24 cellular contexts compared by ENCODE assay signal in the genomic region with DNA sequence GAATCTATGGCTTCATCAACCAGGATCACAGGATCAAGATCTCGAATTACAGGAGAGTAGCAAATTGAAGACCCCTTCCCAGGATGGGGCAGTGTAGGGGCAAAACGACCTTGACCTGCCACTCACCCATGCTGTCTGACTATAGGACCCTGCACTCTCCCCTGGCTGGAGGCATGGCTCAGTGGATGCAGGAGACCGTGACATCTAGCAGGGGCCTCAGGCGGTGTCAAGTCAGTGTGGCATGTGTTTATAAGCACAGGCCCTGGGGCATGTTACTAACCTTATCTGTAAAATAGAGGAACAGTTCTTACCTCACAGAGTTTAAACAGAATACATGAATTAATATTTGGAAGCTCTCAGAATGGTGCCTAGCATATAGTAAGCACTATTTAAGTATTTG. TPM values are rescaled to one million over a fixed set of nuclear protein-coding genes. Genes with fewer than 3 reads are reported as not detected.
"Had no signal": no experiment of that assay in that cellular context is flagged by ENCODE, and none has a peak within 500 bp of the region (broad histone marks: within the 10 kb centered on the region; RNA-seq: fewer than 3 reads in every experiment).

No MANE protein-coding gene starts in this region.

- H3K4me3 Mint-ChIP-seq: activated naive CD4-positive, alpha-beta T cell treated with anti-CD3 and anti-CD28 coated beads, Interleukin-2, amount 50 U/mL, for 24 hours; activated T-helper 1 cell treated with anti-CD3 and anti-CD28 coated beads, Interleukin-12 subunit alpha, Interleukin-12 subunit beta, Interleukin-2, Interleukin-4 antibody, amounts not matched to agents 30 ng/mL and 10 ng/mL and 1 ng/mL, durations not matched to agents 14 hours and 24 hours and 36 hours; brain; immature natural killer cell; natural killer cell; stimulated activated naive B cell treated with anti-CD40 and anti-IgM and Interleukin-4, amounts not matched to agents 10 μg/mL and 1 μg/mL and 100 μg/mL, for 72 hours had no signal

- H3K27ac ChIP-seq: left ventricle myocardium inferior, sigmoid colon, thoracic aorta, upper lobe of left lung had no signal

- H3K27me3 Mint-ChIP-seq: stimulated activated naive B cell treated with anti-CD40 and anti-IgM and Interleukin-4, amounts not matched to agents 10 μg/mL and 1 μg/mL and 100 μg/mL, for 72 hours had no signal

- H3K4me2 ChIP-seq: smooth muscle cell had no signal

- H3K9me3 Mint-ChIP-seq: activated naive CD4-positive, alpha-beta T cell treated with anti-CD3 and anti-CD28 coated beads, Interleukin-2, amount 50 U/mL, for 24 hours; activated T-helper 1 cell treated with anti-CD3 and anti-CD28 coated beads, Interleukin-12 subunit alpha, Interleukin-12 subunit beta, Interleukin-2, Interleukin-4 antibody, amounts not matched to agents 30 ng/mL and 10 ng/mL and 1 ng/mL, durations not matched to agents 14 hours and 24 hours and 36 hours; natural killer cell; stimulated activated naive B cell treated with anti-CD40 and anti-IgM and Interleukin-4, amounts not matched to agents 10 μg/mL and 1 μg/mL and 100 μg/mL, for 72 hours had no signal

- H3K9me3 ChIP-seq: left ventricle myocardium inferior, sigmoid colon, thoracic aorta, upper lobe of left lung had no signal

- DNase-seq: activated gamma-delta T cell treated with Interleukin-2 at 50 U/mL for 16 hours; aorta; effector CD4-positive, alpha-beta T cell; erythroblast; foreskin fibroblast; kidney glomerular epithelial cell; left ventricle myocardium inferior; mammary epithelial cell; midbrain; natural killer cell; nucleus accumbens; sigmoid colon; stimulated activated CD4-positive, alpha-beta T cell treated with anti-CD3 and anti-CD28 coated beads, Interleukin-15, amount 100 ng/mL, for 24 hours; stimulated activated naive B cell treated with anti-CD40 and anti-IgM and Interleukin-4, amounts not matched to agents 10 μg/mL and 1 μg/mL and 100 μg/mL, for 72 hours; T-helper 1 cell; upper lobe of left lung had no signal

- ATAC-seq: stimulated activated naive B cell treated with anti-CD40 and anti-IgM and Interleukin-4, amounts not matched to agents 10 μg/mL and 1 μg/mL and 100 μg/mL, for 72 hours had no signal

- H3K27ac Mint-ChIP-seq: activated naive CD4-positive, alpha-beta T cell treated with anti-CD3 and anti-CD28 coated beads, Interleukin-2, amount 50 U/mL, for 24 hours; activated T-helper 1 cell treated with anti-CD3 and anti-CD28 coated beads, Interleukin-12 subunit alpha, Interleukin-12 subunit beta, Interleukin-2, Interleukin-4 antibody, amounts not matched to agents 30 ng/mL and 10 ng/mL and 1 ng/mL, durations not matched to agents 14 hours and 24 hours and 36 hours; brain; stimulated activated naive B cell treated with anti-CD40 and anti-IgM and Interleukin-4, amounts not matched to agents 10 μg/mL and 1 μg/mL and 100 μg/mL, for 72 hours had no signal

- H3K36me3 ChIP-seq: left ventricle myocardium inferior, sigmoid colon, thoracic aorta, upper lobe of left lung had no signal

- H3K27me3 ChIP-seq: sigmoid colon, upper lobe of left lung had no signal

- H3K4me3 ChIP-seq: left ventricle myocardium inferior, sigmoid colon, smooth muscle cell, thoracic aorta, upper lobe of left lung had no signal

RNA-seq across cellular contexts. Expression of a gene that starts 3.5 kb away (rescaled TPM):
- total RNA-seq: glomerular endothelial cell had no signal
- polyA plus RNA-seq: mammary epithelial cell had no signal

RNA-seq across cellular contexts. Expression of a gene that starts 24.9 kb away (rescaled TPM):
- total RNA-seq: glomerular endothelial cell, smooth muscle cell had no signal
- polyA plus RNA-seq: fibroblast of lung, immature natural killer cell, mammary epithelial cell had no signal
